1 cellular context compared by ENCODE assay signal in the genomic region with DNA sequence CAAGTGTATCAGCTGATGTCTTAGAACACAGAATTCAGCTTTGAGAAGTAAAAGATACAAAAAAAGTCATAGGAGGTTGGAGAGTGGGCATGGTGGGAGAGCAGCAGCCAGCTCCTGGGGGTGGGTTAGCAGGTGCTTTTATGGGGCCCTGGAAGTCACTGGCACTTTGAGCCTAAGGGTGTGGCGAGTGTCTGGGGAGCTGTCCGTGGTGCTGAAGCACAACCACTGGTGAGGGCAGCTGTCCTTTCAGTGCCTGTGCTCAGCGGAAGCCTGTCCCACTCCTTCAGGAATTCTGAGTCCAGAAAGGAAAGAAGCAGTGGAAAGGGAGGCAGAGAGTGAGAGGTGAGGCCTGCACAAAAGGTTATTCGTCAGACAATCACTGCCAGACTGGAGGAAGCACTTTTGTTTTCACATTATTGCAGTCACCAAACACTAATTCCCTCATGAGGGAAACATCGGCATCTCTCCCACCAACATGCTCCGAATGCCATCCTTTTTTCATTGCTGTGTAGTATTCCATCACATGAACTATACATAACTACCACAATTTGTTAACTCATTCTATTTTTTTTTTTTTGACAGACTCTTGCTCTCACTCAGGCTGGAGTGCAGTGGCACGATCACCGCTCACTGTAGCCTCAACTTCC.
TF ChIP-seq lines count a peak whose summit lies in the region.

No MANE protein-coding gene starts in this region.

TF ChIP-seq in K562, 482 proteins besides CTCF, POLR2A, EP300 and RAD21 (continued from another document and continues in another):
- TF ChIP-seq E2F8 (IDR thresholded peaks at IDR 0.05; ENCODE audit: low read depth, partially characterized antibody) (no peak), REST (CRISPR knock-in tag; IDR thresholded peaks at IDR 0.05; ENCODE audit: low read depth) (peak; percentile 98), RCOR1 (IDR thresholded peaks at IDR 0.05; ENCODE audit: borderline replicate concordance in 1 of 2, low read depth in 2 of 2, low read length in 2 of 2) (peak in 1 of 2 experiments; percentile 69; a peak in 2 of 4 replicates), FOXK1 (CRISPR knock-in tag; IDR thresholded peaks at IDR 0.05; ENCODE audit: borderline replicate concordance) (no peak), SMAD2 (IDR thresholded peaks at IDR 0.05; ENCODE audit: low read depth, low read length) (no peak), SRSF9 (IDR thresholded peaks at IDR 0.05; ENCODE audit: borderline replicate concordance, low read depth, low read length) (no peak), TEAD1 (CRISPR knock-in tag; IDR thresholded peaks at IDR 0.05) (peak in 1 of 2 experiments; percentile 42; a peak in 1 of 4 replicates), COPS2 (conservative IDR thresholded peaks at IDR 0.05) (no peak), SRSF3 (IDR thresholded peaks at IDR 0.05; ENCODE audit: insufficient read depth, low read length) (no peak), VEZF1 (CRISPR knock-in tag; IDR thresholded peaks at IDR 0.05) (no peak), USF1 (CRISPR knock-in tag; IDR thresholded peaks at IDR 0.05) (no peak), ZNF232 (CRISPR knock-in tag; IDR thresholded peaks at IDR 0.05) (peak; percentile 44; the same call in 1 of the 2 replicates), GTF2A2 (tag; IDR thresholded peaks at IDR 0.05) (no peak), MEF2D (tag; conservative IDR thresholded peaks at IDR 0.05; ENCODE audit: low read depth) (no peak), L3MBTL2 (IDR thresholded peaks at IDR 0.05) (no peak), ZNF511 (CRISPR knock-in tag; IDR thresholded peaks at IDR 0.05) (peak; percentile 87), IRF2 (CRISPR knock-in tag; IDR thresholded peaks at IDR 0.05) (no peak), ARID2 (IDR thresholded peaks at IDR 0.05) (no peak), NCOA6 (IDR thresholded peaks at IDR 0.05) (no peak), NEUROD1 (IDR thresholded peaks at IDR 0.05; ENCODE audit: borderline replicate concordance, low read depth, low read length, partially characterized antibody) (no peak), TEAD4 (IDR thresholded peaks at IDR 0.05; ENCODE audit: low read length) (no peak), TEAD4 (CRISPR knock-in tag; IDR thresholded peaks at IDR 0.05; ENCODE audit: borderline replicate concordance) (no peak), MAZ (CRISPR knock-in tag; conservative IDR thresholded peaks at IDR 0.05 in 1 of 2, IDR thresholded peaks at IDR 0.05 in 1 of 2) (peak in 1 of 2 experiments; percentile 52; a peak in 1 of 4 replicates), NFIX (CRISPR knock-in tag; IDR thresholded peaks at IDR 0.05; ENCODE audit: low read depth) (no peak), TGIF2 (CRISPR knock-in tag; IDR thresholded peaks at IDR 0.05) (no peak), HMGN3 (IDR thresholded peaks at IDR 0.05; ENCODE audit: borderline replicate concordance, extremely low read depth, insufficient read length, low read depth, low read length) (no peak), ZBTB17 (CRISPR knock-in tag; IDR thresholded peaks at IDR 0.05) (no peak), NR4A1 (CRISPR knock-in tag; IDR thresholded peaks at IDR 0.05) (no peak), NR4A1 (tag; IDR thresholded peaks at IDR 0.05) (no peak), RBM39 (optimal IDR thresholded peaks at IDR 0.05; ENCODE audit: low read depth, low read length) (no peak), ZSCAN32 (CRISPR knock-in tag; IDR thresholded peaks at IDR 0.05) (no peak), HNRNPK (IDR thresholded peaks at IDR 0.05; ENCODE audit: low read depth, low read length, poor library complexity, severe bottlenecking) (no peak)
- TF ChIP-seq, protein P1, sequence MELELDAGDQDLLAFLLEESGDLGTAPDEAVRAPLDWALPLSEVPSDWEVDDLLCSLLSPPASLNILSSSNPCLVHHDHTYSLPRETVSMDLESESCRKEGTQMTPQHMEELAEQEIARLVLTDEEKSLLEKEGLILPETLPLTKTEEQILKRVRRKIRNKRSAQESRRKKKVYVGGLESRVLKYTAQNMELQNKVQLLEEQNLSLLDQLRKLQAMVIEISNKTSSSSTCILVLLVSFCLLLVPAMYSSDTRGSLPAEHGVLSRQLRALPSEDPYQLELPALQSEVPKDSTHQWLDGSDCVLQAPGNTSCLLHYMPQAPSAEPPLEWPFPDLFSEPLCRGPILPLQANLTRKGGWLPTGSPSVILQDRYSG (tag; conservative IDR thresholded peaks at IDR 0.05; ENCODE audit: low read depth), result 0 out of 2 replicates have a peak, but pooled peaks have one; percentile 31
- TF ChIP-seq, protein P2, sequence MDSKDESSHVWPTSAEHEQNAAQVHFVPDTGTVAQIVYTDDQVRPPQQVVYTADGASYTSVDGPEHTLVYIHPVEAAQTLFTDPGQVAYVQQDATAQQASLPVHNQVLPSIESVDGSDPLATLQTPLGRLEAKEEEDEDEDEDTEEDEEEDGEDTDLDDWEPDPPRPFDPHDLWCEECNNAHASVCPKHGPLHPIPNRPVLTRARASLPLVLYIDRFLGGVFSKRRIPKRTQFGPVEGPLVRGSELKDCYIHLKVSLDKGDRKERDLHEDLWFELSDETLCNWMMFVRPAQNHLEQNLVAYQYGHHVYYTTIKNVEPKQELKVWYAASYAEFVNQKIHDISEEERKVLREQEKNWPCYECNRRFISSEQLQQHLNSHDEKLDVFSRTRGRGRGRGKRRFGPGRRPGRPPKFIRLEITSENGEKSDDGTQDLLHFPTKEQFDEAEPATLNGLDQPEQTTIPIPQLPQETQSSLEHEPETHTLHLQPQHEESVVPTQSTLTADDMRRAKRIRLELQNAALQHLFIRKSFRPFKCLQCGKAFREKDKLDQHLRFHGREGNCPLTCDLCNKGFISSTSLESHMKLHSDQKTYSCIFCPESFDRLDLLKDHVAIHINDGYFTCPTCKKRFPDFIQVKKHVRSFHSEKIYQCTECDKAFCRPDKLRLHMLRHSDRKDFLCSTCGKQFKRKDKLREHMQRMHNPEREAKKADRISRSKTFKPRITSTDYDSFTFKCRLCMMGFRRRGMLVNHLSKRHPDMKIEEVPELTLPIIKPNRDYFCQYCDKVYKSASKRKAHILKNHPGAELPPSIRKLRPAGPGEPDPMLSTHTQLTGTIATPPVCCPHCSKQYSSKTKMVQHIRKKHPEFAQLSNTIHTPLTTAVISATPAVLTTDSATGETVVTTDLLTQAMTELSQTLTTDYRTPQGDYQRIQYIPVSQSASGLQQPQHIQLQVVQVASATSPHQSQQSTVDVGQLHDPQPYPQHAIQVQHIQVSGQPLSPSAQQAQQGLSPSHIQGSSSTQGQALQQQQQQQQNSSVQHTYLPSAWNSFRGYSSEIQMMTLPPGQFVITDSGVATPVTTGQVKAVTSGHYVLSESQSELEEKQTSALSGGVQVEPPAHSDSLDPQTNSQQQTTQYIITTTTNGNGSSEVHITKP (IDR thresholded peaks at IDR 0.05; ENCODE audit: partially characterized antibody), result no peak
- TF ChIP-seq, protein P3, sequence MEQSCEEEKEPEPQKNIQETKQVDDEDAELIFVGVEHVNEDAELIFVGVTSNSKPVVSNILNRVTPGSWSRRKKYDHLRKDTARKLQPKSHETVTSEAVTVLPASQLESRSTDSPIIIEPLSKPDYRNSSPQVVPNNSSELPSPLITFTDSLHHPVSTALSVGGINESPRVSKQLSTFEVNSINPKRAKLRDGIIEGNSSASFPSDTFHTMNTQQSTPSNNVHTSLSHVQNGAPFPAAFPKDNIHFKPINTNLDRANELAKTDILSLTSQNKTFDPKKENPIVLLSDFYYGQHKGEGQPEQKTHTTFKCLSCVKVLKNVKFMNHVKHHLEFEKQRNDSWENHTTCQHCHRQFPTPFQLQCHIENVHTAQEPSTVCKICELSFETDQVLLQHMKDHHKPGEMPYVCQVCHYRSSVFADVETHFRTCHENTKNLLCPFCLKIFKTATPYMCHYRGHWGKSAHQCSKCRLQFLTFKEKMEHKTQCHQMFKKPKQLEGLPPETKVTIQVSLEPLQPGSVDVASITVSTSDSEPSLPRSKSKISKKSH (CRISPR knock-in tag; IDR thresholded peaks at IDR 0.05), result no peak
- TF ChIP-seq, protein P4, sequence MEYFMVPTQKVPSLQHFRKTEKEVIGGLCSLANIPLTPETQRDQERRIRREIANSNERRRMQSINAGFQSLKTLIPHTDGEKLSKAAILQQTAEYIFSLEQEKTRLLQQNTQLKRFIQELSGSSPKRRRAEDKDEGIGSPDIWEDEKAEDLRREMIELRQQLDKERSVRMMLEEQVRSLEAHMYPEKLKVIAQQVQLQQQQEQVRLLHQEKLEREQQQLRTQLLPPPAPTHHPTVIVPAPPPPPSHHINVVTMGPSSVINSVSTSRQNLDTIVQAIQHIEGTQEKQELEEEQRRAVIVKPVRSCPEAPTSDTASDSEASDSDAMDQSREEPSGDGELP (CRISPR knock-in tag; IDR thresholded peaks at IDR 0.05; ENCODE audit: borderline replicate concordance), result peak; percentile 64
- TF ChIP-seq, protein P5, sequence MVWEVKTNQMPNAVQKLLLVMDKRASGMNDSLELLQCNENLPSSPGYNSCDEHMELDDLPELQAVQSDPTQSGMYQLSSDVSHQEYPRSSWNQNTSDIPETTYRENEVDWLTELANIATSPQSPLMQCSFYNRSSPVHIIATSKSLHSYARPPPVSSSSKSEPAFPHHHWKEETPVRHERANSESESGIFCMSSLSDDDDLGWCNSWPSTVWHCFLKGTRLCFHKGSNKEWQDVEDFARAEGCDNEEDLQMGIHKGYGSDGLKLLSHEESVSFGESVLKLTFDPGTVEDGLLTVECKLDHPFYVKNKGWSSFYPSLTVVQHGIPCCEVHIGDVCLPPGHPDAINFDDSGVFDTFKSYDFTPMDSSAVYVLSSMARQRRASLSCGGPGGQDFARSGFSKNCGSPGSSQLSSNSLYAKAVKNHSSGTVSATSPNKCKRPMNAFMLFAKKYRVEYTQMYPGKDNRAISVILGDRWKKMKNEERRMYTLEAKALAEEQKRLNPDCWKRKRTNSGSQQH (CRISPR knock-in tag; IDR thresholded peaks at IDR 0.05), result no peak
- TF ChIP-seq, protein P6, sequence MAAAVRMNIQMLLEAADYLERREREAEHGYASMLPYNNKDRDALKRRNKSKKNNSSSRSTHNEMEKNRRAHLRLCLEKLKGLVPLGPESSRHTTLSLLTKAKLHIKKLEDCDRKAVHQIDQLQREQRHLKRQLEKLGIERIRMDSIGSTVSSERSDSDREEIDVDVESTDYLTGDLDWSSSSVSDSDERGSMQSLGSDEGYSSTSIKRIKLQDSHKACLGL (CRISPR knock-in tag; IDR thresholded peaks at IDR 0.05; ENCODE audit: borderline replicate concordance, poor library complexity, severe bottlenecking), result no peak
